14 cellular contexts compared by ENCODE assay signal in genomic region chr21:45634511-45635183, GRCh38. TPM values are rescaled to one million over a fixed set of nuclear protein-coding genes. Genes with fewer than 3 reads are reported as not detected.
DNase-seq lines count a peak whose midpoint lies in the region; FAIRE-seq and TF ChIP-seq lines count a peak whose summit lies in the region.
"Had no signal": no experiment of that assay in that cellular context is flagged by ENCODE, and none has a peak within 500 bp of the region (broad histone marks: within the 10 kb centered on the region; RNA-seq: fewer than 3 reads in every experiment).

No MANE protein-coding gene starts in this region.

- H3K18ac ChIP-seq in trophoblast cell (ENCODE audit: low read length) = no peak overlapping the region

- no peaks in the 10 kb centered on the region for H3K79me1 ChIP-seq in trophoblast cell (ENCODE audit: low read length)

- H3K27me3 ChIP-seq in bronchial epithelial cell (ENCODE audit: control insufficient read depth, insufficient read depth, low read length) = no peaks in the 10 kb centered on the region
- no peaks in the 10 kb centered on the region for H3K27me3 ChIP-seq in trophoblast cell (ENCODE audit: insufficient read depth, low read length)
- H3K27me3 ChIP-seq in MG63 = peaks cover 3% of the 10 kb centered on the region; the same call in 1 of the 2 replicates
- H3K27me3 ChIP-seq: heart left ventricle had no signal

- no peak for TF ChIP-seq CTCF in bronchial epithelial cell (IDR thresholded peaks at IDR 0.05; ENCODE audit: insufficient read depth, low read length, severe bottlenecking)

- no peak overlapping the region for H3K4ac ChIP-seq in trophoblast cell (ENCODE audit: low read depth, low read length)

- H3K4me3 ChIP-seq in Jurkat, Clone E6-1 (ENCODE audit: low read length) = peak overlapping the region; percentile 23
- H3K4me3 ChIP-seq in bronchial epithelial cell (ENCODE audit: low read depth, low read length) (no peak overlapping the region), trophoblast cell (ENCODE audit: low read depth, low read length) (peak overlapping the region; percentile 27), MG63 (no peak overlapping the region)
- H3K4me3 ChIP-seq: heart left ventricle had no signal

- peaks cover 31% of the 10 kb centered on the region for H3K9me3 ChIP-seq in trophoblast cell (ENCODE audit: insufficient read depth, low read depth, low read length)
- H3K9me3 ChIP-seq in MG63 = peaks cover 6% of the 10 kb centered on the region
- H3K9me3 ChIP-seq: heart left ventricle had no signal

- no peak overlapping the region for H4K12ac ChIP-seq in trophoblast cell (ENCODE audit: low read depth, low read length)

- no peaks in the 10 kb centered on the region for H3K36me3 ChIP-seq in bronchial epithelial cell (ENCODE audit: control insufficient read depth, insufficient read depth, low read length)
- peaks cover 0 to 3% of the 10 kb centered on the region in 2 experiments for H3K36me3 ChIP-seq in trophoblast cell (ENCODE audit: control insufficient read depth in 1 of 2, insufficient read depth in 2 of 2, low read length in 2 of 2)
- no peaks in the 10 kb centered on the region for H3K36me3 ChIP-seq in MG63
- H3K36me3 ChIP-seq: heart left ventricle had no signal

- H4K8ac ChIP-seq in trophoblast cell (ENCODE audit: low read depth, low read length) = no peak overlapping the region

- H3K27ac ChIP-seq in trophoblast cell (ENCODE audit: low read depth, low read length) = no peak overlapping the region
- H3K27ac ChIP-seq: heart left ventricle had no signal

- H3K9ac ChIP-seq in trophoblast cell (ENCODE audit: low read length) = no peak overlapping the region

- H3K79me2 ChIP-seq in trophoblast cell (ENCODE audit: control insufficient read depth, insufficient read depth, low read length, poor library complexity) = no peaks in the 10 kb centered on the region

- no peak overlapping the region for H3K4me2 ChIP-seq in trophoblast cell (ENCODE audit: low read length)

- no peaks in the 10 kb centered on the region for H3K4me1 ChIP-seq in trophoblast cell (ENCODE audit: control insufficient read depth in 1 of 2, insufficient read depth in 2 of 2, low read length in 2 of 2)
- H3K4me1 ChIP-seq: heart left ventricle had no signal

- H2BK5ac ChIP-seq in trophoblast cell (ENCODE audit: low read depth, low read length, poor library complexity) = no peak overlapping the region

- no peak overlapping the region for H2AFZ ChIP-seq in trophoblast cell (ENCODE audit: insufficient read depth, low read length, poor library complexity)

- no peak overlapping the region for H4K91ac ChIP-seq in trophoblast cell (ENCODE audit: low read depth, low read length)

- no peak overlapping the region for H3K14ac ChIP-seq in trophoblast cell (ENCODE audit: low read length)

- 100% methylated on average over 1 of the region's 18 CpGs for WGBS in trophoblast cell (ENCODE audit: extremely low coverage, insufficient coverage, insufficient read length)

- H2BK120ac ChIP-seq in trophoblast cell (ENCODE audit: insufficient read depth, low read length, poor library complexity) = no peak overlapping the region

- H2BK12ac ChIP-seq in trophoblast cell (ENCODE audit: low read length) = no peak overlapping the region

- peak; percentile 13 for FAIRE-seq in bronchial epithelial cell (lab: Jason Lieb, UNC)

- no peak overlapping the region for H2AK5ac ChIP-seq in trophoblast cell (ENCODE audit: low read length)

- H3K23ac ChIP-seq in trophoblast cell (ENCODE audit: low read length) = no peak overlapping the region

- DNase-seq in GM03348 (ENCODE audit: low spot score) (peak; percentile 67), bronchial epithelial cell (ENCODE audit: low read depth) (no peak), trophoblast cell (no peak), putamen (ENCODE audit: low spot score) (no peak), superior temporal gyrus (ENCODE audit: extremely low spot score) (no peak), MG63 (no peak)
- DNase-seq in Jurkat, Clone E6-1 (ENCODE audit: low read depth, low spot score) = no peak
- DNase-seq: activated CD4-positive, alpha-beta T cell treated with anti-CD3 and anti-CD28 coated beads for 36 hours; CD4-positive, alpha-beta T cell; heart left ventricle; NCI-H2029 treated with DMSO at 0.1 percent for 48 hours; nucleus accumbens; stimulated activated naive CD8-positive, alpha-beta T cell treated with anti-CD3 and anti-CD28 coated beads, Interleukin-15, Interleukin-2, amounts not matched to agents 100 U/mL and 50 U/mL, for 24 hours; T-helper 2 cell had no signal

RNA-seq across cellular contexts. Expression of gene PCBP3, which starts 8.9 kb away (rescaled TPM):
- 6.4 TPM for polyA plus RNA-seq in Jurkat, Clone E6-1 (2012; ENCODE audit: insufficient read depth, insufficient read length)
- 0.13 TPM in 1 of 2 replicates, not detected in the other for total RNA-seq in bronchial epithelial cell
- 1.2 and 1.3 TPM in 2 replicates for polyA plus RNA-seq in trophoblast cell (2013)
- 0.23 TPM in 1 of 2 replicates, not detected in the other for total RNA-seq in MG63 (2014; rRNA removed; shearing (Covaris generic); ENCODE audit: low replicate concordance)

Comparison
In these comparisons a context has a peak if more than half of its experiments do, and no peak if none do; other contexts are left out.
1. H3K4me3 ChIP-seq: peak in Jurkat, Clone E6-1 (single experiment) and trophoblast cell (single experiment); none in bronchial epithelial cell (single experiment) and MG63 (single experiment).